18 cellular contexts compared by ENCODE assay signal in the genomic region with DNA sequence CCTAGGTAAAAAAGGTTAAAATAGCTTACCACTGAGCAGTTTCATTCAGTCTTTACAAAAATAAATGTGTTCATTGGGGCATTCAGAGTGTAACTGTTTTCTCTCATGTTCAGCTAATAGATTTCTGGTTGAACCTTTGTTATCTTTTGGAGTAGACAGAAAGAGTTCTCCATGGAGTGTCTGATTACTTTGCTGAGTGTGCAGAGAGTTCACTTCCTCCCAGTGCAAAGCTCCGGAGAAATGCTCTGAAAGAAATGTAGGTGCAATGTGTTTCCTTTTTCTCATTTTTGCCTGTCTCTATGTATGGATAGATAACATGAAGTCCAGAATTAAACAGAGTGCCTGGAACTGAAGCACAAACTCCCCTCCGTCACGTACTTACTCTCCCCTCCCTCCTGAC.
"Had no signal": no experiment of that assay in that cellular context is flagged by ENCODE, and none has a peak within 500 bp of the region (broad histone marks: within the 10 kb centered on the region; RNA-seq: fewer than 3 reads in every experiment).

No MANE protein-coding gene starts in this region.

- H3K4me1 ChIP-seq: breast epithelium, gastrocnemius medialis had no signal

- H3K27ac Mint-ChIP-seq: activated T-cell treated with anti-CD3 and anti-CD28 coated beads, Interleukin-2, amount 50 U/mL, for 72 hours; memory B cell; naive thymus-derived CD8-positive, alpha-beta T cell had no signal

- H3K27me3 ChIP-seq: breast epithelium, gastrocnemius medialis, heart left ventricle, transverse colon had no signal

- H3K36me3 ChIP-seq: breast epithelium, gastrocnemius medialis, heart left ventricle, transverse colon had no signal

- H3K4me1 Mint-ChIP-seq: memory B cell, T-helper 17 cell had no signal

- H3K9me3 Mint-ChIP-seq: activated T-cell treated with anti-CD3 and anti-CD28 coated beads, Interleukin-2, amount 50 U/mL, for 72 hours; memory B cell; naive thymus-derived CD8-positive, alpha-beta T cell had no signal

- DNase-seq: activated CD4-positive, alpha-beta T cell treated with anti-CD3 and anti-CD28 coated beads, Interleukin-2, amount 50 U/mL, for 1 hour; activated effector memory CD4-positive, alpha-beta T cell treated with anti-CD3 and anti-CD28 coated beads, Interleukin-2, amount 50 U/mL, for 16 hours; activated naive CD4-positive, alpha-beta T cell treated with anti-CD3 and anti-CD28 coated beads, Interleukin-2, amount 50 U/mL, for 16 hours; activated T-cell treated with anti-CD3 and anti-CD28 coated beads, Interleukin-2, amount 50 U/mL, for 72 hours; aorta; cerebellar nuclear complex; effector CD4-positive, alpha-beta T cell; gastrocnemius medialis; heart left ventricle; naive thymus-derived CD8-positive, alpha-beta T cell; stimulated activated CD4-positive, alpha-beta T cell treated with anti-CD3 and anti-CD28 coated beads, Interleukin-2, amount 100 ng/mL, for 24 hours; stimulated activated naive CD8-positive, alpha-beta T cell treated with anti-CD3 and anti-CD28 coated beads, Interleukin-15, Interleukin-2, amounts not matched to agents 100 U/mL and 50 U/mL, for 24 hours; substantia nigra; T-helper 17 cell; transverse colon had no signal

- H3K4me3 ChIP-seq: breast epithelium, gastrocnemius medialis, heart left ventricle, transverse colon had no signal

- FAIRE-seq: TTC549 had no signal

- H3K9me3 ChIP-seq: breast epithelium, gastrocnemius medialis, heart left ventricle, transverse colon had no signal

- H3K4me3 Mint-ChIP-seq: activated T-cell treated with anti-CD3 and anti-CD28 coated beads, Interleukin-2, amount 50 U/mL, for 72 hours; memory B cell; naive thymus-derived CD8-positive, alpha-beta T cell; T-helper 17 cell had no signal

- ATAC-seq: activated T-cell treated with anti-CD3 and anti-CD28 coated beads, Interleukin-2, amount 50 U/mL, for 72 hours; gastrocnemius medialis; heart left ventricle; naive thymus-derived CD8-positive, alpha-beta T cell; stimulated activated naive CD8-positive, alpha-beta T cell treated with anti-CD3 and anti-CD28 coated beads, Interleukin-15, Interleukin-2, amounts not matched to agents 100 U/mL and 50 U/mL, for 24 hours; T-helper 17 cell had no signal

- H3K27ac ChIP-seq: gastrocnemius medialis, transverse colon had no signal

- H3K27me3 Mint-ChIP-seq: memory B cell; naive thymus-derived CD8-positive, alpha-beta T cell; T-helper 17 cell had no signal
